8 cellular contexts compared by ENCODE assay signal in genomic region chr18:51197661-51198424, GRCh38. TPM values are rescaled to one million over a fixed set of nuclear protein-coding genes. Genes with fewer than 3 reads are reported as not detected.
DNase-seq lines count a peak whose midpoint lies in the region; ATAC-seq and TF ChIP-seq lines count a peak whose summit lies in the region.

Gene MEX3C (minus strand): TSS chr18:51197681. CDS start chr18:51197320, 361 bp downstream.

- peaks cover 16% of the 10 kb centered on the region for H3K4me1 Mint-ChIP-seq in type B pancreatic cell (ENCODE audit: unreplicated experiment)

- H3K36me3 ChIP-seq in adrenal gland (replicated peaks in 1 of 2) (no peaks in the 10 kb centered on the region), heart left ventricle (no peaks in the 10 kb centered on the region)

- H3K4me1 ChIP-seq in adrenal gland (replicated peaks in 1 of 2) (peaks cover 28 to 29% of the 10 kb centered on the region in 2 donors), heart left ventricle (peaks cover 1 to 29% (median 26%) of the 10 kb centered on the region in 12 donors)

- in situ Hi-C loops in GM13976 (cut with MboI; ENCODE audit: low sequenced_read_pairs, unreplicated experiment) = no loop called here

- peak within 1 kb of the TSS; percentile 100 for H3K27ac Mint-ChIP-seq in type B pancreatic cell

- WGBS in adrenal gland, 4 donors = 0% methylated on average over 46 to 51 of the region's 51 CpGs
- WGBS in heart left ventricle, 4 donors = 0 to 1% (median 0%) methylated on average over 34 to 51 of the region's 51 CpGs

- H3K9me3 Mint-ChIP-seq in type B pancreatic cell = no peaks in the 10 kb centered on the region

- intact Hi-C loops in adrenal gland (cut with DNase I) = no loop called here
- intact Hi-C loops in heart left ventricle (cut with DNase I) = loop anchor here in 3 of 10 donors (5.0 to 10.0 kb wide), 4 partner anchors 163 to 321 kb away; partner anchors contain the start of genes SMAD4 (in 2 of the 3), ELAC1 (in 1 of the 3) and ME2 (in 1 of the 3)

- peak within 1 kb of the TSS; percentile 68 to 96 (median 74) for H3K4me3 ChIP-seq in adrenal gland
- H3K4me3 ChIP-seq in heart left ventricle = peak within 1 kb of the TSS; percentile 64 to 99 (median 88)

- H3K9me3 ChIP-seq in adrenal gland (replicated peaks in 1 of 3) = no peaks in the 10 kb centered on the region
- H3K9me3 ChIP-seq in heart left ventricle = peaks cover 0 to 7% (median 0%) of the 10 kb centered on the region in 12 donors

- TF ChIP-seq POLR2A in adrenal gland (IDR thresholded peaks at IDR 0.05) (peak in 1 of 2 donors; percentile 67), heart left ventricle (IDR thresholded peaks at IDR 0.05) (peak in 1 of 2 donors; percentile 43)

- no peaks in the 10 kb centered on the region for H3K27me3 Mint-ChIP-seq in type B pancreatic cell

- H3K36me3 Mint-ChIP-seq in type B pancreatic cell = peaks cover 10% of the 10 kb centered on the region

- H3K4me3 Mint-ChIP-seq in type B pancreatic cell = peak within 1 kb of the TSS; percentile 98

- H3K27ac ChIP-seq in adrenal gland (peak within 1 kb of the TSS; percentile 80 to 99 (median 95)), heart left ventricle (peak within 1 kb of the TSS; percentile 92 to 99 (median 96))

- ATAC-seq in HG02870 (IDR thresholded peaks at IDR 0.05; ENCODE audit: unreplicated experiment) (peak; percentile 76), heart left ventricle (peak; percentile 95 to 97 (median 97))

- H3K27me3 ChIP-seq in adrenal gland (no peaks in the 10 kb centered on the region), heart left ventricle (no peaks in the 10 kb centered on the region)

- DNase-seq in GM13976 (ENCODE audit: low spot score) (peak; percentile 95), NCI-H146 (lab: John Stamatoyannopoulos, UW) (peak; percentile 100), T-helper 1 cell (peak; percentile 97 to 99 (median 99)), adrenal gland (peak; percentile 99 to 100 (median 100)), heart left ventricle (peak; percentile 99 to 100 (median 99)), pons (ENCODE audit: low spot score) (peak; percentile 100), type B pancreatic cell (ENCODE audit: extremely low spot score, unreplicated experiment) (peak; percentile 100)

- TF ChIP-seq CTCF in GM13976 (IDR thresholded peaks at IDR 0.05; ENCODE audit: borderline replicate concordance, control extremely low read depth, extremely low read depth, insufficient read depth, missing control alignments) (no peak), adrenal gland (IDR thresholded peaks at IDR 0.05) (peak in 5 of 6 experiments; percentile 32 to 38 (median 37)), heart left ventricle (IDR thresholded peaks at IDR 0.05) (peak in 11 of 12 donors; percentile 15 to 68 (median 37)), type B pancreatic cell (conservative IDR thresholded peaks at IDR 0.05) (peak; percentile 49)

RNA-seq across cellular contexts. Expression of gene MEX3C, which starts in this region (rescaled TPM):
- total RNA-seq in adrenal gland = 10 to 100 TPM; 25.7 to 38.9 (median 29.6) TPM
- polyA plus RNA-seq in adrenal gland = 10 to 100 TPM in 1 of 3 donors, 1 to 10 TPM in 2; 7.0 to 33.7 (median 8.7) TPM
- total RNA-seq in heart left ventricle = 10 to 100 TPM; 15.1 to 28.2 (median 20.7) TPM
- 10 to 100 TPM in 1 of 2 donors, 1 to 10 TPM in 1; 6.2 to 13.0 TPM for polyA plus RNA-seq in heart left ventricle
- 57.2 and 69.5 TPM in 2 replicates for total RNA-seq in type B pancreatic cell (ENCODE audit: low replicate concordance)

Comparison
In these comparisons a context has a peak if more than half of its experiments do, and no peak if none do; other contexts are left out.
1. Peak in every context shown above with its lines: DNase-seq, ATAC-seq, H3K4me3 ChIP-seq and H3K27ac ChIP-seq.